In the genomic region with DNA sequence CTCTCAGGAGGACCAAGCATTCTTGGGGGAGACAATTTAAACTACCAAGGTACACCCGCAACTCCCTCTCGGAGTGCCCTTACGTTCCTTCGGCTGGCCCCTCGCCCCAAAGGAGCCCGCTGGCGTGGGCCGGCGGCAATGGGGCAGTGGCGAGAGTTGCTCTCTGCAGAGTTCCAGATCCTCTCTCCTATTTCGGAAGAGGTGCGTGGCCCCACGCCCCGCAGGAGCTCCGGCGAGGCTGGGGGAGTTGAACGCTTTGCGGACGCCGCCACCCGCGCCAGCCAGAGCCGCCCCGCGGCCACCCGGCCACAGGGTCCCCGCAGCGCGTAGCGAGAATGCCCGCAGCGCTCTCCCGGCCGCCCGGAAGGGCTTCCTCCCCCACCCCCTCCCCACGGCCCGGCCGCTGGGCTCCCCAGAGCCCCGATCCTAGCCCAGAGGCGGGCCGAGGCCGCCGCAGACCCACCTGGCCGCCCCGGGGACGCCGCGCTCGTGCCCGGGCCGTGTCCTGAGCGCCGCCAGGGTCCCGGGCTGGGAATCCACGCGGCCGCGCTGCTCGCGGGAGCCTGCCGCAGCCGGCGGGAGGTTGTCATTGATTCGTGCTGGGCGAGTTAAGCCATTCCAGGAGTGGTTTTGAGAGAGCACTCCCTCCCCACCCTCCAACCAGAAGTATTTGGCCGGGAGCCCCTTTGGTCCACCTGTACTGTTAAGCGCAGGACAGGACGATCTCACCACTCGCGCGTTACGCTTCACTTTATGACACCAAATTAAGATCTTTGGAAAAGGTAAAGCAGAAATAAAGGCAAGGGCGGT, we compare ENCODE assay signal across 9 cellular contexts.
DNase-seq lines count a peak whose midpoint lies in the region; ATAC-seq and TF ChIP-seq lines count a peak whose summit lies in the region.
"Had no signal": no experiment of that assay in that cellular context is flagged by ENCODE, and none has a peak within 500 bp of the region (broad histone marks: within the 10 kb centered on the region; RNA-seq: fewer than 3 reads in every experiment).

No MANE protein-coding gene starts in this region.

- peaks cover 18% of the 10 kb centered on the region for H3K4me1 Mint-ChIP-seq in activated CD4-positive, alpha-beta memory T cell treated with anti-CD3 and anti-CD28 coated beads for 36 hours (ENCODE audit: low read depth)

- TF ChIP-seq CTCF in sigmoid colon (IDR thresholded peaks at IDR 0.05) (no peak), omental fat pad (IDR thresholded peaks at IDR 0.05) (no peak)

- WGBS in sigmoid colon, 2 donors = 1 to 3% methylated on average over 73 of the region's 73 CpGs

- peak in 1 of 2 donors; percentile 4 for TF ChIP-seq POLR2A in sigmoid colon (IDR thresholded peaks at IDR 0.05)

- peak overlapping the region in 2 of 4 donors; percentile 34 to 41 for H3K27ac ChIP-seq in sigmoid colon
- H3K27ac ChIP-seq: neutrophil had no signal

- intact Hi-C loops in activated CD4-positive, alpha-beta memory T cell treated with anti-CD3 and anti-CD28 coated beads for 36 hours (cut with micrococcal nuclease) = no loop called here
- intact Hi-C loops in left ventricle myocardium superior (cut with micrococcal nuclease) (no loop called here), sigmoid colon (cut with DNase I) (no loop called here)

- H3K36me3 ChIP-seq in H7 (replicated peaks; ENCODE audit: control insufficient read depth, insufficient read depth, low read length) (no peaks in the 10 kb centered on the region), sigmoid colon (no peaks in the 10 kb centered on the region)
- H3K36me3 ChIP-seq: neutrophil had no signal

- peaks cover 52% of the 10 kb centered on the region for H3K27me3 ChIP-seq in H7 (ENCODE audit: control insufficient read depth, insufficient read depth, low read length)
- peaks cover 9 to 36% (median 29%) of the 10 kb centered on the region in 3 donors for H3K27me3 ChIP-seq in sigmoid colon

- peaks cover 52% of the 10 kb centered on the region for H3K27me3 Mint-ChIP-seq in activated CD4-positive, alpha-beta memory T cell treated with anti-CD3 and anti-CD28 coated beads for 36 hours

- TF ChIP-seq EP300 in sigmoid colon (IDR thresholded peaks at IDR 0.05) = no peak

- peaks cover 0 to 21% (median 20%) of the 10 kb centered on the region in 4 donors for H3K4me1 ChIP-seq in sigmoid colon

- POLR2A ChIA-PET in activated CD4-positive, alpha-beta memory T cell treated with anti-CD3 and anti-CD28 coated beads for 36 hours (lab: Charles Lee) = no interaction called here

- DNase-seq in H7 = peak; percentile 88
- no peak for DNase-seq in activated CD4-positive, alpha-beta memory T cell treated with anti-CD3 and anti-CD28 coated beads for 36 hours
- DNase-seq in left ventricle myocardium superior = peak; percentile 51
- no peak for DNase-seq in sigmoid colon
- no peak for DNase-seq in glomerular visceral epithelial cell (ENCODE audit: extremely low spot score)
- no peak for DNase-seq in omental fat pad (ENCODE audit: low spot score)
- no peak for DNase-seq in kidney tubule cell (ENCODE audit: low spot score)
- no peak for DNase-seq in DMS79 treated with DMSO at 0.1 percent for 48 hours (lab: John Stamatoyannopoulos, UW)

- no peaks in the 10 kb centered on the region for H3K9me3 ChIP-seq in sigmoid colon
- H3K9me3 ChIP-seq: neutrophil had no signal

- CTCF ChIA-PET in activated CD4-positive, alpha-beta memory T cell treated with anti-CD3 and anti-CD28 coated beads for 36 hours (lab: Charles Lee) = interaction anchor here (1.0 kb wide), 1 partner anchor 10 kb away, joined by 3 read pairs; no protein-coding TSS in a partner anchor

- H3K4me3 Mint-ChIP-seq in activated CD4-positive, alpha-beta memory T cell treated with anti-CD3 and anti-CD28 coated beads for 36 hours = peak overlapping the region; percentile 17

- H3K4me3 ChIP-seq in H7 (ENCODE audit: insufficient read depth, low read depth, low read length) (peak overlapping the region; percentile 46), sigmoid colon (peak overlapping the region; percentile 25 to 57 (median 53))

- no peaks in the 10 kb centered on the region for H3K36me3 Mint-ChIP-seq in activated CD4-positive, alpha-beta memory T cell treated with anti-CD3 and anti-CD28 coated beads for 36 hours

- no peak overlapping the region for H3K27ac Mint-ChIP-seq in activated CD4-positive, alpha-beta memory T cell treated with anti-CD3 and anti-CD28 coated beads for 36 hours

- ATAC-seq in left ventricle myocardium superior = peak; percentile 9
- ATAC-seq in omental fat pad (ENCODE audit: low FRiP score) = no peak

- H3K9me3 Mint-ChIP-seq in activated CD4-positive, alpha-beta memory T cell treated with anti-CD3 and anti-CD28 coated beads for 36 hours = no peaks in the 10 kb centered on the region

Comparison
In these comparisons a context has a peak if more than half of its experiments do, and no peak if none do; other contexts are left out.
1. DNase-seq: peak in H7 (single experiment) and left ventricle myocardium superior (single experiment); none in activated CD4-positive, alpha-beta memory T cell treated with anti-CD3 and anti-CD28 coated beads for 36 hours (single experiment), sigmoid colon (single experiment), glomerular visceral epithelial cell (single experiment), omental fat pad (single experiment), kidney tubule cell (single experiment) and DMS79 treated with DMSO at 0.1 percent for 48 hours (single experiment).